ENCODE assay signal across 9 cellular contexts in genomic region chr12:128708789-128709188, GRCh38.
"Had no signal": no experiment of that assay in that cellular context is flagged by ENCODE, and none has a peak within 500 bp of the region (broad histone marks: within the 10 kb centered on the region; RNA-seq: fewer than 3 reads in every experiment).

No MANE protein-coding gene starts in this region.

- H2AFZ ChIP-seq: GM23338 had no signal

- H3K4me3 ChIP-seq: GM23338, HAP-1, K562 had no signal

- H3K4me2 ChIP-seq: GM23338 had no signal

- H3K27ac ChIP-seq: HL-60 had no signal

- DNase-seq: H7, HFFc6, IMR-90, KG1 had no signal

- H3K36me3 ChIP-seq: HAP-1 had no signal

- H3K9me3 ChIP-seq: HAP-1 had no signal

- ATAC-seq: GM23338, HCT116, K562 had no signal

- H3K4me1 ChIP-seq: HAP-1 had no signal
